1 cellular context compared by ENCODE assay signal in genomic region chr4:98630804-98631454, GRCh38.
TF ChIP-seq lines count a peak whose summit lies in the region.

No MANE protein-coding gene starts in this region.

TF ChIP-seq in H1, 55 proteins besides CTCF, POLR2A, EP300 and RAD21:
- TF ChIP-seq FOSL1 (IDR thresholded peaks at IDR 0.05; ENCODE audit: insufficient read depth, low read depth, low read length) (no peak), SP1 (IDR thresholded peaks at IDR 0.05; ENCODE audit: low read depth, low read length) (no peak), ASH2L (IDR thresholded peaks at IDR 0.05; ENCODE audit: low read length) (no peak), NRF1 (IDR thresholded peaks at IDR 0.05; ENCODE audit: low read depth, low read length) (no peak), JUN (IDR thresholded peaks at IDR 0.05; ENCODE audit: low read depth, low read length) (no peak), CHD1 (IDR thresholded peaks at IDR 0.05; ENCODE audit: low read depth, low read length) (no peak), NANOG (IDR thresholded peaks at IDR 0.05; ENCODE audit: insufficient read depth, low read depth, low read length, poor library complexity, severe bottlenecking) (no peak), TEAD4 (IDR thresholded peaks at IDR 0.05; ENCODE audit: low read depth, low read length) (no peak), KDM5A (IDR thresholded peaks at IDR 0.05; ENCODE audit: low read length) (no peak), CBX8 (IDR thresholded peaks at IDR 0.05; ENCODE audit: borderline replicate concordance, low read depth, low read length) (no peak), SIN3A (conservative IDR thresholded peaks at IDR 0.05 in 1 of 2, IDR thresholded peaks at IDR 0.05 in 1 of 2; ENCODE audit: low read depth in 1 of 2, low read length in 2 of 2) (no peak), BACH1 (IDR thresholded peaks at IDR 0.05; ENCODE audit: low read length) (no peak), RFX5 (IDR thresholded peaks at IDR 0.05; ENCODE audit: borderline replicate concordance, low read depth, low read length) (no peak), MAFK (IDR thresholded peaks at IDR 0.05; ENCODE audit: low read depth, low read length) (no peak), TAF7 (optimal IDR thresholded peaks at IDR 0.05; ENCODE audit: borderline replicate concordance, low read depth, low read length) (no peak)
- TF ChIP-seq, protein P1, sequence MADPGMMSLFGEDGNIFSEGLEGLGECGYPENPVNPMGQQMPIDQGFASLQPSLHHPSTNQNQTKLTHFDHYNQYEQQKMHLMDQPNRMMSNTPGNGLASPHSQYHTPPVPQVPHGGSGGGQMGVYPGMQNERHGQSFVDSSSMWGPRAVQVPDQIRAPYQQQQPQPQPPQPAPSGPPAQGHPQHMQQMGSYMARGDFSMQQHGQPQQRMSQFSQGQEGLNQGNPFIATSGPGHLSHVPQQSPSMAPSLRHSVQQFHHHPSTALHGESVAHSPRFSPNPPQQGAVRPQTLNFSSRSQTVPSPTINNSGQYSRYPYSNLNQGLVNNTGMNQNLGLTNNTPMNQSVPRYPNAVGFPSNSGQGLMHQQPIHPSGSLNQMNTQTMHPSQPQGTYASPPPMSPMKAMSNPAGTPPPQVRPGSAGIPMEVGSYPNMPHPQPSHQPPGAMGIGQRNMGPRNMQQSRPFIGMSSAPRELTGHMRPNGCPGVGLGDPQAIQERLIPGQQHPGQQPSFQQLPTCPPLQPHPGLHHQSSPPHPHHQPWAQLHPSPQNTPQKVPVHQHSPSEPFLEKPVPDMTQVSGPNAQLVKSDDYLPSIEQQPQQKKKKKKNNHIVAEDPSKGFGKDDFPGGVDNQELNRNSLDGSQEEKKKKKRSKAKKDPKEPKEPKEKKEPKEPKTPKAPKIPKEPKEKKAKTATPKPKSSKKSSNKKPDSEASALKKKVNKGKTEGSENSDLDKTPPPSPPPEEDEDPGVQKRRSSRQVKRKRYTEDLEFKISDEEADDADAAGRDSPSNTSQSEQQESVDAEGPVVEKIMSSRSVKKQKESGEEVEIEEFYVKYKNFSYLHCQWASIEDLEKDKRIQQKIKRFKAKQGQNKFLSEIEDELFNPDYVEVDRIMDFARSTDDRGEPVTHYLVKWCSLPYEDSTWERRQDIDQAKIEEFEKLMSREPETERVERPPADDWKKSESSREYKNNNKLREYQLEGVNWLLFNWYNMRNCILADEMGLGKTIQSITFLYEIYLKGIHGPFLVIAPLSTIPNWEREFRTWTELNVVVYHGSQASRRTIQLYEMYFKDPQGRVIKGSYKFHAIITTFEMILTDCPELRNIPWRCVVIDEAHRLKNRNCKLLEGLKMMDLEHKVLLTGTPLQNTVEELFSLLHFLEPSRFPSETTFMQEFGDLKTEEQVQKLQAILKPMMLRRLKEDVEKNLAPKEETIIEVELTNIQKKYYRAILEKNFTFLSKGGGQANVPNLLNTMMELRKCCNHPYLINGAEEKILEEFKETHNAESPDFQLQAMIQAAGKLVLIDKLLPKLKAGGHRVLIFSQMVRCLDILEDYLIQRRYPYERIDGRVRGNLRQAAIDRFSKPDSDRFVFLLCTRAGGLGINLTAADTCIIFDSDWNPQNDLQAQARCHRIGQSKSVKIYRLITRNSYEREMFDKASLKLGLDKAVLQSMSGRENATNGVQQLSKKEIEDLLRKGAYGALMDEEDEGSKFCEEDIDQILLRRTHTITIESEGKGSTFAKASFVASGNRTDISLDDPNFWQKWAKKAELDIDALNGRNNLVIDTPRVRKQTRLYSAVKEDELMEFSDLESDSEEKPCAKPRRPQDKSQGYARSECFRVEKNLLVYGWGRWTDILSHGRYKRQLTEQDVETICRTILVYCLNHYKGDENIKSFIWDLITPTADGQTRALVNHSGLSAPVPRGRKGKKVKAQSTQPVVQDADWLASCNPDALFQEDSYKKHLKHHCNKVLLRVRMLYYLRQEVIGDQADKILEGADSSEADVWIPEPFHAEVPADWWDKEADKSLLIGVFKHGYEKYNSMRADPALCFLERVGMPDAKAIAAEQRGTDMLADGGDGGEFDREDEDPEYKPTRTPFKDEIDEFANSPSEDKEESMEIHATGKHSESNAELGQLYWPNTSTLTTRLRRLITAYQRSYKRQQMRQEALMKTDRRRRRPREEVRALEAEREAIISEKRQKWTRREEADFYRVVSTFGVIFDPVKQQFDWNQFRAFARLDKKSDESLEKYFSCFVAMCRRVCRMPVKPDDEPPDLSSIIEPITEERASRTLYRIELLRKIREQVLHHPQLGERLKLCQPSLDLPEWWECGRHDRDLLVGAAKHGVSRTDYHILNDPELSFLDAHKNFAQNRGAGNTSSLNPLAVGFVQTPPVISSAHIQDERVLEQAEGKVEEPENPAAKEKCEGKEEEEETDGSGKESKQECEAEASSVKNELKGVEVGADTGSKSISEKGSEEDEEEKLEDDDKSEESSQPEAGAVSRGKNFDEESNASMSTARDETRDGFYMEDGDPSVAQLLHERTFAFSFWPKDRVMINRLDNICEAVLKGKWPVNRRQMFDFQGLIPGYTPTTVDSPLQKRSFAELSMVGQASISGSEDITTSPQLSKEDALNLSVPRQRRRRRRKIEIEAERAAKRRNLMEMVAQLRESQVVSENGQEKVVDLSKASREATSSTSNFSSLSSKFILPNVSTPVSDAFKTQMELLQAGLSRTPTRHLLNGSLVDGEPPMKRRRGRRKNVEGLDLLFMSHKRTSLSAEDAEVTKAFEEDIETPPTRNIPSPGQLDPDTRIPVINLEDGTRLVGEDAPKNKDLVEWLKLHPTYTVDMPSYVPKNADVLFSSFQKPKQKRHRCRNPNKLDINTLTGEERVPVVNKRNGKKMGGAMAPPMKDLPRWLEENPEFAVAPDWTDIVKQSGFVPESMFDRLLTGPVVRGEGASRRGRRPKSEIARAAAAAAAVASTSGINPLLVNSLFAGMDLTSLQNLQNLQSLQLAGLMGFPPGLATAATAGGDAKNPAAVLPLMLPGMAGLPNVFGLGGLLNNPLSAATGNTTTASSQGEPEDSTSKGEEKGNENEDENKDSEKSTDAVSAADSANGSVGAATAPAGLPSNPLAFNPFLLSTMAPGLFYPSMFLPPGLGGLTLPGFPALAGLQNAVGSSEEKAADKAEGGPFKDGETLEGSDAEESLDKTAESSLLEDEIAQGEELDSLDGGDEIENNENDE (IDR thresholded peaks at IDR 0.05; ENCODE audit: insufficient replicate concordance, low read length) = no peak
TF ChIP-seq in H1: peak in this region for 0.
